8 cellular contexts compared by ENCODE assay signal in the genomic region with DNA sequence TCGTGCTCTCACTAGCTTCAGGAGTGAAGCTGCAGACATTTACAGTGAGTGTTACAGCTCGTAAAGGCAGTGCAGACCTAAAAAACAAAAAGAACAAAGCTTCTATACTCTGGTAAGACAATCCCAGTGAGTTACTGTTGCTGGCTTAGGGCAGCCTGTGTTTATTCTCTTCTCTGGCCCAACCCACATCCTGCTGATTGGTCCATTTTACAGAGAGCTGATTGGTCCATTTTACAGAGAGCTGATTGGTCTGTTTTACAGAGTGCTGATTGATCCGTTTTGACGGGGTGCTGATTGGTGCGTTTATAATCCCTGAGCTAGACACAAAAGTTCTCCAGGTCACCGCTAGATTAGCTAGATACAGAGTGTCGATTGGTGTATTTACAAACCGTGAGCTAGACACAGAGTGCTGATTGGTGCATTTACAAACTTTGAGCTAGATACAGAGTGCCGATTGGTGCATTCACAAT.
DNase-seq lines count a peak whose midpoint lies in the region; ATAC-seq, FAIRE-seq and TF ChIP-seq lines count a peak whose summit lies in the region.
"Not testable (repeated sequence)": the region's sequence is repeated elsewhere in the genome, so short reads cannot be mapped to it uniquely, and the experiment has no call there.

No MANE protein-coding gene starts in this region.

- not testable (repeated sequence) for H3K9ac ChIP-seq in Loucy (ENCODE audit: low read depth, low read length, poor library complexity, severe bottlenecking)

- not testable (repeated sequence) for H4K20me1 ChIP-seq in Loucy (ENCODE audit: insufficient read depth, low read length, poor library complexity, severe bottlenecking); PC-9 (ENCODE audit: insufficient read depth); osteoblast (ENCODE audit: insufficient read depth, low read length)

- H3K79me2 ChIP-seq in Loucy (ENCODE audit: insufficient read depth, low read length), result peaks cover 18% of the 10 kb centered on the region
- H3K79me2 ChIP-seq in PC-9 (ENCODE audit: low read depth); osteoblast (ENCODE audit: insufficient read depth, low read length): not testable (repeated sequence)

- POLR2A ChIA-PET in PC-9 (lab: Charles Lee; ENCODE audit: unreplicated experiment), result interaction anchor here (0.6 to 0.9 kb wide), 4 partner anchors 130 to 1256 kb away, joined by 3 to 5 read pairs (median 4); no protein-coding TSS in a partner anchor
- POLR2A ChIA-PET in activated naive CD8-positive, alpha-beta T cell treated with anti-CD3 and anti-CD28 coated beads, Interleukin-2, amount 10 ng/mL, durations not matched to agents 7 days and 5 days (lab: Charles Lee), result interaction anchor here (0.6 to 3.1 kb wide), 5 partner anchors 107 to 258 kb away, joined by 3 to 19 read pairs (median 4); no protein-coding TSS in a partner anchor

- not testable (repeated sequence) for TF ChIP-seq CTCF in CD14-positive monocyte (IDR thresholded peaks at IDR 0.05); Loucy (conservative IDR thresholded peaks at IDR 0.05; ENCODE audit: low read length); PC-9 (conservative IDR thresholded peaks at IDR 0.05); osteoblast (IDR thresholded peaks at IDR 0.05; ENCODE audit: extremely low read depth, low read depth, low read length)

- not testable (repeated sequence) for BruUV-seq in PC-9 (replicated peaks; lab: Mats Ljungman, UMichigan)

- H3K4me1 Mint-ChIP-seq in CD14-positive monocyte, result peaks cover 21% of the 10 kb centered on the region
- peaks cover 21% of the 10 kb centered on the region for H3K4me1 Mint-ChIP-seq in activated CD4-positive, alpha-beta T cell treated with anti-CD3 and anti-CD28 coated beads, Interleukin-2, amount 10 ng/mL, durations not matched to agents 24 days and 14 days
- H3K4me1 Mint-ChIP-seq in activated naive CD8-positive, alpha-beta T cell treated with anti-CD3 and anti-CD28 coated beads, Interleukin-2, amount 10 ng/mL, durations not matched to agents 7 days and 5 days, result peaks cover 19% of the 10 kb centered on the region

- peak; percentile 37; the same call in 1 of the 2 replicates for TF ChIP-seq POLR2A in GM12892 (IDR thresholded peaks at IDR 0.05; ENCODE audit: low read depth, low read length)

- not testable (repeated sequence) for H3K27me3 ChIP-seq in Loucy (ENCODE audit: insufficient read depth, low read length, poor library complexity, severe bottlenecking); PC-9 (ENCODE audit: insufficient read depth, low read depth); osteoblast (ENCODE audit: insufficient read depth, low read length)

- not testable (repeated sequence) for H3K27me3 Mint-ChIP-seq in CD14-positive monocyte (ENCODE audit: low read depth in 3 of 3); activated CD4-positive, alpha-beta T cell treated with anti-CD3 and anti-CD28 coated beads, Interleukin-2, amount 10 ng/mL, durations not matched to agents 24 days and 14 days; activated naive CD8-positive, alpha-beta T cell treated with anti-CD3 and anti-CD28 coated beads, Interleukin-2, amount 10 ng/mL, durations not matched to agents 7 days and 5 days

- CTCF ChIA-PET in PC-9 (lab: Charles Lee), result not testable (repeated sequence)

- H3K4me3 ChIP-seq in Loucy (ENCODE audit: low read length, poor library complexity, severe bottlenecking) (peak overlapping the region; percentile 87), PC-9 (peak overlapping the region; percentile 75; the same call in 1 of the 2 replicates)
- H3K4me3 ChIP-seq in osteoblast (ENCODE audit: insufficient read depth, low read length), result not testable (repeated sequence)

- peak overlapping the region in 1 of 7 donors; percentile 42 for H3K27ac Mint-ChIP-seq in CD14-positive monocyte
- not testable (repeated sequence) for H3K27ac Mint-ChIP-seq in activated CD4-positive, alpha-beta T cell treated with anti-CD3 and anti-CD28 coated beads, Interleukin-2, amount 10 ng/mL, durations not matched to agents 24 days and 14 days
- H3K27ac Mint-ChIP-seq in activated naive CD8-positive, alpha-beta T cell treated with anti-CD3 and anti-CD28 coated beads, Interleukin-2, amount 10 ng/mL, durations not matched to agents 7 days and 5 days, result peak overlapping the region; percentile 93

- not testable (repeated sequence) for H2AFZ ChIP-seq in Loucy (ENCODE audit: low read length); PC-9; osteoblast (ENCODE audit: low read length)

- not testable (repeated sequence) for H3K9me3 Mint-ChIP-seq in CD14-positive monocyte; activated CD4-positive, alpha-beta T cell treated with anti-CD3 and anti-CD28 coated beads, Interleukin-2, amount 10 ng/mL, durations not matched to agents 24 days and 14 days; activated naive CD8-positive, alpha-beta T cell treated with anti-CD3 and anti-CD28 coated beads, Interleukin-2, amount 10 ng/mL, durations not matched to agents 7 days and 5 days

- FAIRE-seq in GM12892 (lab: Jason Lieb, UNC), result not testable (repeated sequence)

- H3F3A ChIP-seq in Loucy (ENCODE audit: low read depth); PC-9 (ENCODE audit: insufficient read depth, low read depth): not testable (repeated sequence)

- H3K4me1 ChIP-seq in Loucy (ENCODE audit: insufficient read depth, low read length, poor library complexity, severe bottlenecking); PC-9 (replicated peaks; ENCODE audit: insufficient read depth); osteoblast (ENCODE audit: insufficient read depth, low read length): not testable (repeated sequence)

- not testable (repeated sequence) for DNase-seq in CD14-positive monocyte (ENCODE audit: low spot score); GM12892 (ENCODE audit: insufficient read length); activated naive CD8-positive, alpha-beta T cell treated with anti-CD3 and anti-CD28 coated beads, Interleukin-2, amount 10 ng/mL, durations not matched to agents 7 days and 5 days; osteoblast (ENCODE audit: insufficient read length, low spot score, missing footprints)
- DNase-seq in PC-9 (peak; percentile 23 to 38), glomerular visceral epithelial cell (ENCODE audit: extremely low spot score) (peak; percentile 5)
- peak; percentile 63 for DNase-seq in activated CD4-positive, alpha-beta T cell treated with anti-CD3 and anti-CD28 coated beads, Interleukin-2, amount 10 ng/mL, durations not matched to agents 24 days and 14 days

- H3K27ac ChIP-seq in PC-9; osteoblast (ENCODE audit: low read depth, low read length): not testable (repeated sequence)

- not testable (repeated sequence) for H3K9me3 ChIP-seq in Loucy (ENCODE audit: insufficient read depth, low read depth, low read length); PC-9 (ENCODE audit: insufficient read depth, low read depth); osteoblast (ENCODE audit: low read depth, low read length)

- H3K4me3 Mint-ChIP-seq in CD14-positive monocyte, result peak overlapping the region; percentile 50 to 68
- peak overlapping the region; percentile 99 for H3K4me3 Mint-ChIP-seq in activated CD4-positive, alpha-beta T cell treated with anti-CD3 and anti-CD28 coated beads, Interleukin-2, amount 10 ng/mL, durations not matched to agents 24 days and 14 days
- H3K4me3 Mint-ChIP-seq in activated naive CD8-positive, alpha-beta T cell treated with anti-CD3 and anti-CD28 coated beads, Interleukin-2, amount 10 ng/mL, durations not matched to agents 7 days and 5 days, result peak overlapping the region; percentile 91

- H3K9me2 ChIP-seq in Loucy (replicated peaks; ENCODE audit: low read depth, low read length); PC-9 (ENCODE audit: insufficient read depth): not testable (repeated sequence)

- intact Hi-C loops in CD14-positive monocyte (cut with micrococcal nuclease); PC-9 (cut with micrococcal nuclease; ENCODE audit: unreplicated experiment): not testable (repeated sequence)
- intact Hi-C loops in activated CD4-positive, alpha-beta T cell treated with anti-CD3 and anti-CD28 coated beads, Interleukin-2, amount 10 ng/mL, durations not matched to agents 24 days and 14 days (cut with micrococcal nuclease), result loop anchor here (5.0 kb wide), 1 partner anchor 293 kb away; no protein-coding TSS in a partner anchor

- not testable (repeated sequence) for H3K36me3 Mint-ChIP-seq in CD14-positive monocyte; activated CD4-positive, alpha-beta T cell treated with anti-CD3 and anti-CD28 coated beads, Interleukin-2, amount 10 ng/mL, durations not matched to agents 24 days and 14 days (ENCODE audit: low read depth); activated naive CD8-positive, alpha-beta T cell treated with anti-CD3 and anti-CD28 coated beads, Interleukin-2, amount 10 ng/mL, durations not matched to agents 7 days and 5 days

- peak overlapping the region; percentile 82 for H3K4me2 ChIP-seq in Loucy (ENCODE audit: low read depth, low read length, poor library complexity, severe bottlenecking)
- peak overlapping the region; percentile 91 for H3K4me2 ChIP-seq in PC-9
- peak overlapping the region; percentile 81 for H3K4me2 ChIP-seq in osteoblast (ENCODE audit: insufficient read depth, low read length)

- ATAC-seq in activated naive CD8-positive, alpha-beta T cell treated with anti-CD3 and anti-CD28 coated beads, Interleukin-2, amount 10 ng/mL, durations not matched to agents 7 days and 5 days (ENCODE audit: low read depth), result not testable (repeated sequence)

- not testable (repeated sequence) for H3K36me3 ChIP-seq in Loucy (ENCODE audit: insufficient read depth, low read length); PC-9 (ENCODE audit: low read depth); osteoblast (ENCODE audit: insufficient read depth, low read length)
